In the genomic region with DNA sequence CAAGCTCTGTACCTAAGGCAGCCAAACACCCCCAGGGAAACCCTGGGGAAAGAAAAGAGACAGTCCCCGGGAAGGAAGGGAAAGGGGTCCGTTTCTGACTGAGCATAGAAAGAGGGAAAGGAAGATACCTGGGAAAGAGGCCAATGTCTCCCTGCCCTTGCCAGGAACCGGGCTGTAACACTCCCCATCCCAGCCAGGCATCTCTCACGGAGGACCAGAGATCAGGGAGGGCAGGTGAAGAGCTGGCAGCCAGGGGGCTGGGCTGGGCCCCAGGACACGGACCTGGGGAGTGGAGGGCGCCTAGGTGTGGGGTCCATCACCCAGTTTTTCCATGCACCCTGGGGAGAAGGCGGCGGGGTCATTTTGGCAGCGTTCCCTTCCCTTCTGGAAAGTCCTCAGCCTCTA, we compare ENCODE assay signal across 8 cellular contexts. TPM values are rescaled to one million over a fixed set of nuclear protein-coding genes. Genes with fewer than 3 reads are reported as not detected.
DNase-seq lines count a peak whose midpoint lies in the region; ATAC-seq, FAIRE-seq and TF ChIP-seq lines count a peak whose summit lies in the region.

No MANE protein-coding gene starts in this region.

- H2BK20ac ChIP-seq in IMR-90 (ENCODE audit: low read depth, low read length): no peak overlapping the region

- no peak for TF ChIP-seq RAD21 in IMR-90 (IDR thresholded peaks at IDR 0.05; ENCODE audit: low read length)

- H3K4me1 Mint-ChIP-seq in chondrocyte (ENCODE audit: low read depth): no peaks in the 10 kb centered on the region

- H2AFZ ChIP-seq in IMR-90 (replicated peaks; ENCODE audit: low read length, poor library complexity): peak overlapping the region; percentile 83

- TF ChIP-seq POLR2A in IMR-90 (IDR thresholded peaks at IDR 0.05; ENCODE audit: low read depth, low read length): no peak

- H3K4me3 Mint-ChIP-seq in chondrocyte (ENCODE audit: unreplicated experiment): peak overlapping the region; percentile 70

- TF ChIP-seq CTCF in AG04450 (IDR thresholded peaks at IDR 0.05; ENCODE audit: low read depth, low read length) (no peak), IMR-90 (conservative IDR thresholded peaks at IDR 0.05; ENCODE audit: low read depth, low read length) (no peak), chondrocyte (IDR thresholded peaks at IDR 0.05) (no peak)

- in situ Hi-C loops in IMR-90 (cut with MboI; ENCODE audit: low sequenced_read_pairs): no loop called here

- intact Hi-C loops in IMR-90 (cut with micrococcal nuclease): no loop called here

- no peak for FAIRE-seq in GM19239 (lab: Jason Lieb, UNC)
- no peak for FAIRE-seq in RCC 7860 (lab: Jason Lieb, UNC)

- H3K9me1 ChIP-seq in IMR-90 (ENCODE audit: insufficient read depth, low read length): no peaks in the 10 kb centered on the region

- H2BK5ac ChIP-seq in IMR-90 (ENCODE audit: low read depth, low read length, poor library complexity, severe bottlenecking): no peak overlapping the region

- H3K27ac ChIP-seq in AG04450 (ENCODE audit: low read depth, low read length): no peak overlapping the region
- no peak overlapping the region for H3K27ac ChIP-seq in IMR-90 (ENCODE audit: insufficient read depth, low read length)
- H3K27ac ChIP-seq in muscle layer of colon (ENCODE audit: low read depth, low read length): peak overlapping the region; percentile 53

- H2AK9ac ChIP-seq in IMR-90 (replicated peaks; ENCODE audit: low read depth, low read length, poor library complexity): no peak overlapping the region

- no peak for ATAC-seq in IMR-90 (ENCODE audit: low read depth)
- no peak for ATAC-seq in GM21390 (IDR thresholded peaks at IDR 0.05; ENCODE audit: unreplicated experiment)

- H4K8ac ChIP-seq in IMR-90 (ENCODE audit: low read depth in 2 of 2, low read length in 2 of 2): no peak overlapping the region

- H3K36me3 ChIP-seq in IMR-90 (ENCODE audit: control insufficient read depth, insufficient read depth, low read length) (no peaks in the 10 kb centered on the region), muscle layer of colon (ENCODE audit: insufficient read depth, low read length) (no peaks in the 10 kb centered on the region)

- DNase-seq in AG04450 (ENCODE audit: low read depth, low spot score) (no peak), IMR-90 (no peak), chondrocyte (ENCODE audit: low spot score) (no peak), GM19239 (ENCODE audit: insufficient read length, low spot score) (no peak), RCC 7860 (ENCODE audit: low spot score) (no peak)
- no peak for DNase-seq in stimulated activated CD4-positive, alpha-beta T cell treated with anti-CD3 and anti-CD28 coated beads, Interleukin-12 subunit alpha, Interleukin-12 subunit beta, amount 100 ng/mL, for 4 hours

- no peak overlapping the region for H3K56ac ChIP-seq in IMR-90 (ENCODE audit: extremely low read depth, insufficient read depth, low read length)

- H3K4me1 ChIP-seq in IMR-90 (ENCODE audit: control insufficient read depth, insufficient read depth, low read length) (no peaks in the 10 kb centered on the region), muscle layer of colon (ENCODE audit: insufficient read depth, low read length) (peaks cover 16% of the 10 kb centered on the region)

- H3K27me3 Mint-ChIP-seq in chondrocyte (ENCODE audit: low read depth): peaks cover 31% of the 10 kb centered on the region

- no TSS peak for BruUV-seq in IMR-90 (replicated peaks; lab: Mats Ljungman, UMichigan)

- peak overlapping the region; percentile 81; the same call in 1 of the 2 replicates for H3K4me2 ChIP-seq in IMR-90 (ENCODE audit: low read depth, low read length)

- no peak overlapping the region for H3K14ac ChIP-seq in IMR-90 (replicated peaks; ENCODE audit: low read depth, low read length)

- H4K91ac ChIP-seq in IMR-90 (ENCODE audit: insufficient read depth, low read depth, low read length): no peak overlapping the region

- H3K9me3 ChIP-seq in AG04450 (ENCODE audit: control insufficient read depth, insufficient read depth, low read length) (no peaks in the 10 kb centered on the region), IMR-90 (ENCODE audit: control insufficient read depth, insufficient read depth, low read length) (no peaks in the 10 kb centered on the region), muscle layer of colon (ENCODE audit: low read length) (no peaks in the 10 kb centered on the region)

- H2BK120ac ChIP-seq in IMR-90 (ENCODE audit: low read depth, low read length): no peak overlapping the region

- no peak overlapping the region for H4K5ac ChIP-seq in IMR-90 (ENCODE audit: low read depth, low read length)

- H3K36me3 Mint-ChIP-seq in chondrocyte (ENCODE audit: low read depth): no peaks in the 10 kb centered on the region

- no peak overlapping the region for H2BK15ac ChIP-seq in IMR-90 (ENCODE audit: low read depth, low read length)

- peaks cover 61% of the 10 kb centered on the region for H3K27me3 ChIP-seq in AG04450 (ENCODE audit: control insufficient read depth, insufficient read depth, low read length)
- H3K27me3 ChIP-seq in IMR-90 (ENCODE audit: control insufficient read depth, insufficient read depth, low read length): peaks cover 64% of the 10 kb centered on the region
- no peaks in the 10 kb centered on the region for H3K27me3 ChIP-seq in muscle layer of colon (ENCODE audit: control insufficient read depth in 1 of 2, insufficient read depth in 2 of 2, low read length in 2 of 2)

- POLR2A ChIA-PET in AG04450 (lab: Yijun Ruan, JAX) (no interaction called here), IMR-90 (lab: Charles Lee; ENCODE audit: unreplicated experiment) (no interaction called here)

- CTCF ChIA-PET in AG04450 (lab: Charles Lee) (interaction anchor here (1.0 to 6.6 kb wide), 2 partner anchors 12 to 86 kb away, joined by 3 to 32 read pairs; no protein-coding TSS in a partner anchor), IMR-90 (lab: Yijun Ruan, JAX) (interaction anchor here (0.6 kb wide), 2 partner anchors 90 to 218 kb away, joined by 3 to 6 read pairs; no protein-coding TSS in a partner anchor)

- no peak overlapping the region for H3K18ac ChIP-seq in IMR-90 (ENCODE audit: low read depth, low read length)

- H3K23ac ChIP-seq in IMR-90 (ENCODE audit: low read depth, low read length): no peak overlapping the region

- H4K20me1 ChIP-seq in IMR-90 (ENCODE audit: insufficient read depth, low read length): no peaks in the 10 kb centered on the region

- no peak overlapping the region for H3K27ac Mint-ChIP-seq in chondrocyte (ENCODE audit: unreplicated experiment)

- no peaks in the 10 kb centered on the region for H3K79me1 ChIP-seq in IMR-90 (ENCODE audit: low read depth in 1 of 2, low read length in 2 of 2)

- dilution Hi-C loops in IMR-90 (cut with HindIII; ENCODE audit: low sequenced_read_pairs, unreplicated experiment): no loop called here

- H3K9ac ChIP-seq in IMR-90 (ENCODE audit: low read depth, low read length): no peak overlapping the region
- peak overlapping the region; percentile 51 for H3K9ac ChIP-seq in muscle layer of colon (ENCODE audit: low read length)

- H2AK5ac ChIP-seq in IMR-90 (ENCODE audit: low read depth, low read length): no peak overlapping the region

- H3K4ac ChIP-seq in IMR-90 (ENCODE audit: low read depth, low read length): no peak overlapping the region

- peak overlapping the region; percentile 65 for H3K4me3 ChIP-seq in AG04450 (ENCODE audit: low read depth, low read length)
- H3K4me3 ChIP-seq in IMR-90 (ENCODE audit: insufficient read depth, low read depth, low read length): peak overlapping the region; percentile 59
- H3K4me3 ChIP-seq in muscle layer of colon (ENCODE audit: low read depth in 1 of 2, low read length in 2 of 2): peak overlapping the region; percentile 75 to 77

- no peaks in the 10 kb centered on the region for H3K9me3 Mint-ChIP-seq in chondrocyte (ENCODE audit: low read depth)

- 20% methylated on average over 2 of the region's 9 CpGs; no CpG with 5 or more reads in 1 of the 2 experiments for WGBS in IMR-90 (ENCODE audit: extremely low coverage in 2 of 2, insufficient read length in 1 of 2), 2 experiments

TF ChIP-seq in IMR-90, 13 proteins besides CTCF, POLR2A, EP300 and RAD21 (continues in another document):
- TF ChIP-seq BHLHE40 (IDR thresholded peaks at IDR 0.05; ENCODE audit: low read depth, low read length) (no peak), MAZ (IDR thresholded peaks at IDR 0.05; ENCODE audit: borderline replicate concordance, low read depth, low read length) (no peak), MXI1 (IDR thresholded peaks at IDR 0.05; ENCODE audit: borderline replicate concordance, low read depth, low read length) (no peak), CHD1 (IDR thresholded peaks at IDR 0.05; ENCODE audit: low read depth, low read length) (no peak), ELK1 (IDR thresholded peaks at IDR 0.05; ENCODE audit: borderline replicate concordance, low read depth, low read length) (no peak), SMC3 (IDR thresholded peaks at IDR 0.05; ENCODE audit: low read depth, low read length) (no peak), MAFK (IDR thresholded peaks at IDR 0.05; ENCODE audit: low read depth, low read length) (no peak), RFX5 (IDR thresholded peaks at IDR 0.05; ENCODE audit: low read depth, low read length) (no peak), NFE2L2 (IDR thresholded peaks at IDR 0.05; ENCODE audit: low read depth, low read length) (no peak), FOS (IDR thresholded peaks at IDR 0.05; ENCODE audit: low read depth, low read length) (no peak)

RNA-seq across cellular contexts. Expression of gene PLEKHH1, which starts 18.9 kb away (rescaled TPM):
- polyA plus RNA-seq in AG04450 (2011; rRNA removed) (0.15 and 0.19 TPM in 2 replicates), IMR-90 (2012; rRNA removed) (0.34 and 0.37 TPM in 2 replicates)
- 0.30 and 0.41 TPM in 2 replicates for polyA minus RNA-seq in AG04450 (2011; rRNA and poly(A)+ RNA removed)
- total RNA-seq in IMR-90 (2012; rRNA removed) (under 0.01 TPM in 2 replicates), chondrocyte (0.65 to 2.8 TPM (median 1.1 TPM) in 3 replicates)
- polyA plus RNA-seq in IMR-90 (2012; cell fraction: cytosol; rRNA removed): 0.06 and 0.07 TPM in 2 replicates
- 1.2 and 1.6 TPM in 2 replicates for polyA plus RNA-seq in IMR-90 (2012; cell fraction: nucleus; rRNA removed; ENCODE audit: low replicate concordance)

RNA-seq across cellular contexts. Expression of gene TMEM229B, which starts 25.7 kb away (rescaled TPM):
- polyA plus RNA-seq in AG04450 (2011; rRNA removed) (0.05 and 0.07 TPM in 2 replicates), IMR-90 (2012; rRNA removed) (0.06 TPM in 1 of 2 replicates, not detected in the other)
- not detected in 2 replicates for polyA minus RNA-seq in AG04450 (2011; rRNA and poly(A)+ RNA removed)
- total RNA-seq in IMR-90 (2012; rRNA removed) (under 0.01 TPM in 1 of 2 replicates, not detected in the other), chondrocyte (1.3 to 2.9 TPM (median 1.7 TPM) in 3 replicates)
- 0.03 and 0.15 TPM in 2 replicates for polyA plus RNA-seq in IMR-90 (2012; cell fraction: cytosol; rRNA removed)
- polyA plus RNA-seq in IMR-90 (2012; cell fraction: nucleus; rRNA removed; ENCODE audit: low replicate concordance): 0.01 and 0.03 TPM in 2 replicates
